ENCODE assay signal across 1 cellular context in genomic region chr1:6912507-6912906, GRCh38.
TF ChIP-seq lines count a peak whose summit lies in the region.

No MANE protein-coding gene starts in this region.

TF ChIP-seq in endothelial cell of umbilical vein, 7 proteins besides CTCF, POLR2A, EP300 and RAD21 (continued from another document):
- no peak for TF ChIP-seq JUN (IDR thresholded peaks at IDR 0.05; ENCODE audit: borderline replicate concordance, insufficient read depth, insufficient read length, low read depth)
- TF ChIP-seq MAX (IDR thresholded peaks at IDR 0.05; ENCODE audit: insufficient read depth, insufficient read length), result no peak
- no peak for TF ChIP-seq MYC (IDR thresholded peaks at IDR 0.05; ENCODE audit: low read depth, low read length)
TF ChIP-seq in endothelial cell of umbilical vein: peak in this region for 0.
